Comparison of ENCODE assay signal across 30 cellular contexts in genomic region chr12:102407776-102408486, GRCh38.
DNase-seq lines count a peak whose midpoint lies in the region; ATAC-seq, FAIRE-seq and TF ChIP-seq lines count a peak whose summit lies in the region.
"Had no signal": no experiment of that assay in that cellular context is flagged by ENCODE, and none has a peak within 500 bp of the region (broad histone marks: within the 10 kb centered on the region; RNA-seq: fewer than 3 reads in every experiment).

No MANE protein-coding gene starts in this region.

- H3K36me3 ChIP-seq in liver (ENCODE audit: control insufficient read depth in 4 of 4, insufficient read depth in 3 of 4, low read depth in 1 of 4, low read length in 3 of 4) (peaks cover 0 to 8% (median 0%) of the 10 kb centered on the region in 4 donors), HepG2 (replicated peaks in 1 of 2; ENCODE audit: control insufficient read depth in 1 of 2, insufficient read depth in 2 of 2, low read length in 2 of 2) (no peaks in the 10 kb centered on the region), vagina (no peaks in the 10 kb centered on the region), thyroid gland (no peaks in the 10 kb centered on the region), right atrium auricular region (no peaks in the 10 kb centered on the region)
- H3K36me3 ChIP-seq: BE2C, upper lobe of right lung had no signal

- H3K27me3 ChIP-seq in liver (ENCODE audit: control insufficient read depth in 4 of 4, insufficient read depth in 4 of 4, low read length in 3 of 4) (no peaks in the 10 kb centered on the region), HepG2 (ENCODE audit: control insufficient read depth in 1 of 2, insufficient read depth in 2 of 2, low read length in 2 of 2) (no peaks in the 10 kb centered on the region; a peak in 1 of 5 replicates), vagina (no peaks in the 10 kb centered on the region), thyroid gland (no peaks in the 10 kb centered on the region), right atrium auricular region (no peaks in the 10 kb centered on the region)
- H3K27me3 ChIP-seq: BE2C, upper lobe of right lung had no signal

- WGBS in liver: 38% methylated on average over 3 of the region's 3 CpGs
- WGBS in HepG2 (ENCODE audit: low lambda C conversion rate): no CpG with 5 or more reads among the region's 3 CpGs
- 72 to 92% methylated on average over 3 of the region's 3 CpGs for WGBS in thyroid gland, 2 donors

- no peak for TF ChIP-seq CTCF in liver (IDR thresholded peaks at IDR 0.05; ENCODE audit: low read depth, low read length, missing input control)
- no peak for TF ChIP-seq CTCF in HepG2 (CRISPR knock-in tag; IDR thresholded peaks at IDR 0.05)
- TF ChIP-seq CTCF in vagina (IDR thresholded peaks at IDR 0.05): no peak
- no peak for TF ChIP-seq CTCF in thyroid gland (IDR thresholded peaks at IDR 0.05)
- no peak for TF ChIP-seq CTCF in right atrium auricular region (IDR thresholded peaks at IDR 0.05)

- H3K79me2 ChIP-seq in HepG2 (ENCODE audit: insufficient read depth, low read length): no peaks in the 10 kb centered on the region
- H3K79me2 ChIP-seq: parathyroid adenoma had no signal

- peak overlapping the region in 1 of 2 donors; percentile 28 for H3K27ac ChIP-seq in liver (ENCODE audit: low read depth in 1 of 2, low read length in 2 of 2)
- H3K27ac ChIP-seq in HepG2 (ENCODE audit: extremely low read length, insufficient read depth, low read length): no peak overlapping the region
- H3K27ac ChIP-seq in vagina: peak overlapping the region; percentile 15
- no peak overlapping the region for H3K27ac ChIP-seq in thyroid gland
- no peak overlapping the region for H3K27ac ChIP-seq in right atrium auricular region
- H3K27ac ChIP-seq: parathyroid adenoma, upper lobe of right lung had no signal

- TF ChIP-seq POLR2A in HepG2 (IDR thresholded peaks at IDR 0.05; ENCODE audit: insufficient read depth in 1 of 2, low read depth in 2 of 2, low read length in 2 of 2) (no peak), vagina (IDR thresholded peaks at IDR 0.05) (no peak), thyroid gland (IDR thresholded peaks at IDR 0.05) (no peak)

- H3K27ac Mint-ChIP-seq in activated T-helper 1 cell treated with anti-CD3 and anti-CD28 coated beads, Interleukin-12 subunit alpha, Interleukin-12 subunit beta, Interleukin-2, Interleukin-4 antibody, amounts not matched to agents 30 ng/mL and 10 ng/mL and 1 ng/mL, durations not matched to agents 14 hours and 24 hours and 36 hours: peak overlapping the region; percentile 36
- H3K27ac Mint-ChIP-seq: activated naive CD4-positive, alpha-beta T cell treated with anti-CD3 and anti-CD28 coated beads, Interleukin-2, amount 10 ng/mL, durations not matched to agents 7 days and 5 days; T-helper 17 cell had no signal

- no peaks in the 10 kb centered on the region for H4K20me1 ChIP-seq in HepG2 (ENCODE audit: insufficient read depth, low read length)

- POLR2A ChIA-PET in HepG2 (lab: Yijun Ruan, JAX): no interaction called here

- intact Hi-C loops in HepG2 (cut with micrococcal nuclease; ENCODE audit: unreplicated experiment): no loop called here
- intact Hi-C loops in activated T-helper 1 cell treated with anti-CD3 and anti-CD28 coated beads, Interleukin-12 subunit alpha, Interleukin-12 subunit beta, Interleukin-2, Interleukin-4 antibody, amounts not matched to agents 30 ng/mL and 10 ng/mL and 1 ng/mL, durations not matched to agents 14 hours and 24 hours and 36 hours (cut with micrococcal nuclease): no loop called here
- intact Hi-C loops in vagina (cut with DNase I): no loop called here
- intact Hi-C loops in thyroid gland (cut with DNase I): no loop called here

- no peak for FAIRE-seq in HepG2 (lab: Jason Lieb, UNC)
- FAIRE-seq: A204.1, GM12892, H54 had no signal

- no peak overlapping the region for H2AFZ ChIP-seq in HepG2 (ENCODE audit: low read length)
- H2AFZ ChIP-seq: parathyroid adenoma had no signal

- no TSS peak for BruUV-seq in HepG2 (replicated peaks; lab: Mats Ljungman, UMichigan)

- no peak for ATAC-seq in HepG2
- ATAC-seq: left ventricle myocardium superior, mucosa of descending colon, T-helper 17 cell, upper lobe of right lung had no signal

- H3K36me3 Mint-ChIP-seq in activated T-helper 1 cell treated with anti-CD3 and anti-CD28 coated beads, Interleukin-12 subunit alpha, Interleukin-12 subunit beta, Interleukin-2, Interleukin-4 antibody, amounts not matched to agents 30 ng/mL and 10 ng/mL and 1 ng/mL, durations not matched to agents 14 hours and 24 hours and 36 hours (ENCODE audit: low read depth): no peaks in the 10 kb centered on the region
- H3K36me3 Mint-ChIP-seq: activated naive CD4-positive, alpha-beta T cell treated with anti-CD3 and anti-CD28 coated beads, Interleukin-2, amount 10 ng/mL, durations not matched to agents 7 days and 5 days had no signal

- H3K4me3 ChIP-seq in liver (ENCODE audit: low read depth in 1 of 3, low read length in 3 of 3) (no peak overlapping the region), HepG2 (replicated peaks in 1 of 3; ENCODE audit: insufficient read depth in 1 of 3, low read depth in 2 of 3, low read length in 3 of 3) (no peak overlapping the region), vagina (no peak overlapping the region), thyroid gland (replicated peaks in 1 of 3) (no peak overlapping the region), right atrium auricular region (no peak overlapping the region)
- H3K4me3 ChIP-seq: mucosa of descending colon, upper lobe of right lung had no signal

- H3K4me2 ChIP-seq in HepG2 (ENCODE audit: low read depth, low read length): no peak overlapping the region
- H3K4me2 ChIP-seq: SK-N-SH had no signal

- H3K4me1 ChIP-seq in liver (ENCODE audit: control insufficient read depth in 4 of 4, insufficient read depth in 4 of 4, low read length in 3 of 4) (peaks cover 3 to 42% (median 18%) of the 10 kb centered on the region in 4 donors), HepG2 (ENCODE audit: insufficient read depth, low read length) (no peaks in the 10 kb centered on the region), vagina (peaks cover 27% of the 10 kb centered on the region), thyroid gland (peaks cover 17 to 34% of the 10 kb centered on the region in 2 donors), right atrium auricular region (peaks cover 0 to 11% of the 10 kb centered on the region in 2 donors)
- H3K4me1 ChIP-seq: BE2C, parathyroid adenoma, upper lobe of right lung had no signal

- no peaks in the 10 kb centered on the region for H3K9me3 ChIP-seq in liver (ENCODE audit: control insufficient read depth in 4 of 4, low read length in 3 of 4)
- H3K9me3 ChIP-seq in HepG2 (ENCODE audit: low read length): no peaks in the 10 kb centered on the region
- H3K9me3 ChIP-seq in vagina: no peaks in the 10 kb centered on the region
- H3K9me3 ChIP-seq in thyroid gland: no peaks in the 10 kb centered on the region
- no peaks in the 10 kb centered on the region for H3K9me3 ChIP-seq in right atrium auricular region
- H3K9me3 ChIP-seq: BE2C, mucosa of descending colon, SK-N-SH, upper lobe of right lung had no signal

- DNase-seq in HepG2 (ENCODE audit: low spot score): no peak
- no peak for DNase-seq in activated T-helper 1 cell treated with anti-CD3 and anti-CD28 coated beads, Interleukin-12 subunit alpha, Interleukin-12 subunit beta, Interleukin-2, Interleukin-4 antibody, amounts not matched to agents 30 ng/mL and 10 ng/mL and 1 ng/mL, durations not matched to agents 14 hours and 24 hours and 36 hours (ENCODE audit: low spot score)
- peak; percentile 43 for DNase-seq in kidney glomerular epithelial cell (lab: John Stamatoyannopoulos, UW)
- DNase-seq in vagina (ENCODE audit: extremely low spot score in 2 of 2): no peak
- no peak for DNase-seq in thyroid gland
- DNase-seq in right atrium auricular region (ENCODE audit: low spot score): no peak
- no peak for DNase-seq in activated CD8-positive, alpha-beta memory T cell treated with anti-CD3 and anti-CD28 coated beads for 24 hours
- DNase-seq: activated CD4-positive, alpha-beta T cell treated with anti-CD3 and anti-CD28 coated beads for 4 hours; activated naive CD4-positive, alpha-beta T cell treated with anti-CD3 and anti-CD28 coated beads, Interleukin-2, amount 10 ng/mL, durations not matched to agents 7 days and 5 days; anterior cingulate cortex; BE2C; cerebellar nuclear complex; COR-L47; DMS79 treated with DMSO at 0.1 percent for 48 hours; Kasumi-1; left ventricle myocardium superior; mucosa of descending colon; NCI-H1092; NCI-H1930; NCI-H345; NCI-H774; SK-N-SH; stimulated activated CD8-positive, alpha-beta memory T cell treated with anti-CD3 and anti-CD28 coated beads, Interleukin-4, amount 100 ng/mL, for 48 hours; T-helper 17 cell; upper lobe of right lung had no signal

- TF ChIP-seq RAD21 in liver (IDR thresholded peaks at IDR 0.05) (peak in 1 of 2 donors; percentile 26), HepG2 (CRISPR knock-in tag; IDR thresholded peaks at IDR 0.05) (no peak)

- in situ Hi-C loops in HepG2 (cut with HindIII; ENCODE audit: extremely low pct_ligation_motif_present, low pct_unique_long_range_greater_than_20kb): no loop called here

- peaks cover 10% of the 10 kb centered on the region for H3K27me3 Mint-ChIP-seq in activated T-helper 1 cell treated with anti-CD3 and anti-CD28 coated beads, Interleukin-12 subunit alpha, Interleukin-12 subunit beta, Interleukin-2, Interleukin-4 antibody, amounts not matched to agents 30 ng/mL and 10 ng/mL and 1 ng/mL, durations not matched to agents 14 hours and 24 hours and 36 hours (ENCODE audit: insufficient read depth)
- H3K27me3 Mint-ChIP-seq: activated naive CD4-positive, alpha-beta T cell treated with anti-CD3 and anti-CD28 coated beads, Interleukin-2, amount 10 ng/mL, durations not matched to agents 7 days and 5 days; T-helper 17 cell had no signal

- H3K9me3 Mint-ChIP-seq in activated T-helper 1 cell treated with anti-CD3 and anti-CD28 coated beads, Interleukin-12 subunit alpha, Interleukin-12 subunit beta, Interleukin-2, Interleukin-4 antibody, amounts not matched to agents 30 ng/mL and 10 ng/mL and 1 ng/mL, durations not matched to agents 14 hours and 24 hours and 36 hours: no peaks in the 10 kb centered on the region
- H3K9me3 Mint-ChIP-seq: activated naive CD4-positive, alpha-beta T cell treated with anti-CD3 and anti-CD28 coated beads, Interleukin-2, amount 10 ng/mL, durations not matched to agents 7 days and 5 days had no signal

- CTCF ChIA-PET in HepG2 (lab: Yijun Ruan, JAX; ENCODE audit: low intra/inter-chr PET ratio, low total read pairs): no interaction called here

- H3K4me3 Mint-ChIP-seq in activated T-helper 1 cell treated with anti-CD3 and anti-CD28 coated beads, Interleukin-12 subunit alpha, Interleukin-12 subunit beta, Interleukin-2, Interleukin-4 antibody, amounts not matched to agents 30 ng/mL and 10 ng/mL and 1 ng/mL, durations not matched to agents 14 hours and 24 hours and 36 hours: no peak overlapping the region
- H3K4me3 Mint-ChIP-seq: activated naive CD4-positive, alpha-beta T cell treated with anti-CD3 and anti-CD28 coated beads, Interleukin-2, amount 10 ng/mL, durations not matched to agents 7 days and 5 days; T-helper 17 cell had no signal

- H3K4me1 Mint-ChIP-seq in activated T-helper 1 cell treated with anti-CD3 and anti-CD28 coated beads, Interleukin-12 subunit alpha, Interleukin-12 subunit beta, Interleukin-2, Interleukin-4 antibody, amounts not matched to agents 30 ng/mL and 10 ng/mL and 1 ng/mL, durations not matched to agents 14 hours and 24 hours and 36 hours (ENCODE audit: low read depth): peaks cover 20% of the 10 kb centered on the region
- H3K4me1 Mint-ChIP-seq: activated naive CD4-positive, alpha-beta T cell treated with anti-CD3 and anti-CD28 coated beads, Interleukin-2, amount 10 ng/mL, durations not matched to agents 7 days and 5 days; T-helper 17 cell had no signal

- no peak overlapping the region for H3K9ac ChIP-seq in liver (ENCODE audit: low read depth in 1 of 2, low read length in 2 of 2)
- H3K9ac ChIP-seq in HepG2 (ENCODE audit: insufficient read depth, low read depth, low read length): no peak overlapping the region
- H3K9ac ChIP-seq: parathyroid adenoma, SK-N-SH had no signal

- TF ChIP-seq EP300 in HepG2 (IDR thresholded peaks at IDR 0.05; ENCODE audit: low read depth in 2 of 2, low read length in 2 of 2): no peak
- TF ChIP-seq EP300 in HepG2 (CRISPR knock-in tag; IDR thresholded peaks at IDR 0.05; ENCODE audit: borderline replicate concordance): no peak
